Comparison of ENCODE assay signal across 8 cellular contexts in genomic region chr4:15682340-15682725, GRCh38. TPM values are rescaled to one million over a fixed set of nuclear protein-coding genes. Genes with fewer than 3 reads are reported as not detected.
DNase-seq lines count a peak whose midpoint lies in the region; ATAC-seq and TF ChIP-seq lines count a peak whose summit lies in the region.

No MANE protein-coding gene starts in this region.

- peak overlapping the region; percentile 89 for H3K4me3 ChIP-seq in GM12865 (ENCODE audit: low read depth, low read length)
- peak overlapping the region; percentile 57 for H3K4me3 ChIP-seq in RWPE2 (ENCODE audit: severe bottlenecking)
- peak overlapping the region; percentile 60 to 79 (median 69) for H3K4me3 ChIP-seq in esophagus squamous epithelium
- H3K4me3 ChIP-seq in prostate gland = peak overlapping the region; percentile 61 to 62

- ATAC-seq in RWPE2 (ENCODE audit: low read depth) (no peak), HG02884 (IDR thresholded peaks at IDR 0.05; ENCODE audit: unreplicated experiment) (no peak)

- intact Hi-C loops in esophagus squamous epithelium (cut with DNase I) = no loop called here
- intact Hi-C loops in prostate gland (cut with DNase I) = no loop called here

- 0 to 1% methylated on average over 2 of the region's 2 CpGs for WGBS in esophagus squamous epithelium, 2 donors
- 2% methylated on average over 2 of the region's 2 CpGs for WGBS in prostate gland

- no peaks in the 10 kb centered on the region for H3K27me3 ChIP-seq in RWPE2 (ENCODE audit: insufficient read depth, poor library complexity, severe bottlenecking)
- no peaks in the 10 kb centered on the region for H3K27me3 ChIP-seq in esophagus squamous epithelium
- H3K27me3 ChIP-seq in prostate gland (replicated peaks; ENCODE audit: insufficient read depth) = no peaks in the 10 kb centered on the region

- H3K4me1 ChIP-seq in RWPE2 (ENCODE audit: insufficient read depth, poor library complexity, severe bottlenecking) (peaks cover 25% of the 10 kb centered on the region), esophagus squamous epithelium (peaks cover 3 to 83% (median 19%) of the 10 kb centered on the region in 3 donors), prostate gland (replicated peaks) (peaks cover 3% of the 10 kb centered on the region)

- H3K36me3 ChIP-seq in RWPE2 (ENCODE audit: low read depth) = peaks cover 51% of the 10 kb centered on the region
- H3K36me3 ChIP-seq in esophagus squamous epithelium = peaks cover 0 to 13% (median 4%) of the 10 kb centered on the region in 3 donors
- H3K36me3 ChIP-seq in prostate gland = no peaks in the 10 kb centered on the region

- DNase-seq in GM12865 (ENCODE audit: low read depth) = peak; percentile 10
- no peak for DNase-seq in RWPE2 (ENCODE audit: low spot score)
- DNase-seq in esophagus squamous epithelium (lab: John Stamatoyannopoulos, UW) = no peak
- DNase-seq in prostate gland (ENCODE audit: low spot score) = no peak
- no peak for DNase-seq in activated CD8-positive, alpha-beta memory T cell treated with anti-CD3 and anti-CD28 coated beads, Interleukin-2, amount 50 U/mL, for 48 hours
- no peak for DNase-seq in HuH-7.5 (ENCODE audit: low spot score)
- no peak for DNase-seq in islet precursor cell

- H3K27ac ChIP-seq in RWPE2 (ENCODE audit: poor library complexity, severe bottlenecking) = peak overlapping the region; percentile 82
- peak overlapping the region; percentile 91 to 95 (median 92) for H3K27ac ChIP-seq in esophagus squamous epithelium
- H3K27ac ChIP-seq in prostate gland = peak overlapping the region; percentile 84 to 86

- H3K9me3 ChIP-seq in RWPE2 (ENCODE audit: severe bottlenecking) (no peaks in the 10 kb centered on the region), esophagus squamous epithelium (no peaks in the 10 kb centered on the region), prostate gland (no peaks in the 10 kb centered on the region)

- no peak for TF ChIP-seq POLR2A in esophagus squamous epithelium (IDR thresholded peaks at IDR 0.05)
- no peak for TF ChIP-seq POLR2A in prostate gland (IDR thresholded peaks at IDR 0.05)

- no peak for TF ChIP-seq CTCF in GM12865 (IDR thresholded peaks at IDR 0.05; ENCODE audit: insufficient read depth, low read depth, low read length, missing control alignments)
- no peak for TF ChIP-seq CTCF in RWPE2 (IDR thresholded peaks at IDR 0.05; ENCODE audit: poor library complexity, severe bottlenecking)
- no peak for TF ChIP-seq CTCF in esophagus squamous epithelium (IDR thresholded peaks at IDR 0.05)
- no peak for TF ChIP-seq CTCF in prostate gland (IDR thresholded peaks at IDR 0.05)

RNA-seq across cellular contexts. Expression of gene FAM200B, which starts 0.7 kb away (rescaled TPM):
- 10 to 100 TPM; 17.1 to 39.6 (median 31.4) TPM for total RNA-seq in esophagus squamous epithelium
- 10 to 100 TPM; 38.9 to 52.5 TPM for total RNA-seq in prostate gland

RNA-seq across cellular contexts. Expression of gene BST1, which starts 20.5 kb away (rescaled TPM):
- total RNA-seq in esophagus squamous epithelium (1 to 10 TPM in 3 of 4 donors, under 1 TPM in 1; 0.97 to 7.4 (median 3.6) TPM), prostate gland (1 to 10 TPM; 1.1 to 2.3 TPM)

RNA-seq across cellular contexts. Expression of gene FBXL5, which starts 27.2 kb away (rescaled TPM):
- 100 to 1,000 TPM in 1 of 4 donors, 10 to 100 TPM in 3; 39.2 to 119 (median 72.3) TPM for total RNA-seq in esophagus squamous epithelium
- total RNA-seq in prostate gland = 100 to 1,000 TPM in 1 of 2 donors, 10 to 100 TPM in 1; 86.0 to 123 TPM
